Comparison of ENCODE assay signal across 13 cellular contexts in the genomic region with DNA sequence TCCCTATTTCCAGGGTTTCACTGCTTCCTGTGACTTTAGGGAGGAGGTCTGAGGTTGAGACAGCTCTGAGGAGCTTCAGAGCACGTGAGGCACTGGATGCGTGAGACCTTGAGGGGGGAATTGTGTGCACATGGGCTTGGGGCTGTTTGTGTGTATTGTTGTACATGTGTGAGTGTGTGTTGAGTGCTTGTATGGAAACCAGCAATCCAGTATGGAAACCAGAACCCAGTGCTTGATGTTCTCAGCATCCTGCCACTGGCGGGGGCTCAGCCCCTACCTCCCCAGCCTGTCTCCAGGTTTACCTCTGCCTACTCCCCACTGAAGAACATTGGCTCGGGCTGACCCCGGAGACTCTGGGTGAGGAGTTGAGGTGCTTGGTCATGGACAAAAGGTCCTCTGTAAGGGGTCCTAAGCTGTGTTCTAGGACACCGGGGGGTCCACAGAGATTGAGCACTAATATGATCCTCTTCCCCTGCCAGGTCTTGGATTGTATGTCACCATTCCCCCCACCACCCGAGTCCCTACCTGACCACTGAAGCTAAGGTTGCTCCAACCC. TPM values are rescaled to one million over a fixed set of nuclear protein-coding genes. Genes with fewer than 3 reads are reported as not detected.
"Had no signal": no experiment of that assay in that cellular context is flagged by ENCODE, and none has a peak within 500 bp of the region (broad histone marks: within the 10 kb centered on the region; RNA-seq: fewer than 3 reads in every experiment).

No MANE protein-coding gene starts in this region.

- H3K4me3 ChIP-seq: SJCRH30 had no signal

- H3K36me3 Mint-ChIP-seq: activated naive CD4-positive, alpha-beta T cell treated with anti-CD3 and anti-CD28 coated beads, Interleukin-2, amount 10 ng/mL, durations not matched to agents 7 days and 5 days; memory B cell; naive thymus-derived CD8-positive, alpha-beta T cell had no signal

- H3K27me3 ChIP-seq: SJCRH30 had no signal

- H3K9me3 Mint-ChIP-seq: stimulated activated naive CD8-positive, alpha-beta T cell treated with anti-CD3 and anti-CD28 coated beads, Interleukin-15, Interleukin-2, amounts not matched to agents 100 ng/mL and 50 ng/mL, for 24 hours had no signal

- H3K4me3 Mint-ChIP-seq: activated naive CD4-positive, alpha-beta T cell treated with anti-CD3 and anti-CD28 coated beads, Interleukin-2, amount 10 ng/mL, durations not matched to agents 7 days and 5 days; memory B cell; naive thymus-derived CD8-positive, alpha-beta T cell; stimulated activated naive CD8-positive, alpha-beta T cell treated with anti-CD3 and anti-CD28 coated beads, Interleukin-15, Interleukin-2, amounts not matched to agents 100 ng/mL and 50 ng/mL, for 24 hours had no signal

- DNase-seq: activated CD4-positive, alpha-beta T cell treated with anti-CD3 and anti-CD28 coated beads for 4 hours; activated naive CD4-positive, alpha-beta T cell treated with anti-CD3 and anti-CD28 coated beads, Interleukin-2, amount 10 ng/mL, durations not matched to agents 7 days and 5 days; left cardiac atrium; SJCRH30; small intestine; T-helper 2 cell had no signal

- H3K4me1 ChIP-seq: SJCRH30 had no signal

- H3K27ac Mint-ChIP-seq: activated naive CD4-positive, alpha-beta T cell treated with anti-CD3 and anti-CD28 coated beads, Interleukin-2, amount 10 ng/mL, durations not matched to agents 7 days and 5 days; memory B cell; naive thymus-derived CD8-positive, alpha-beta T cell; stimulated activated naive CD8-positive, alpha-beta T cell treated with anti-CD3 and anti-CD28 coated beads, Interleukin-15, Interleukin-2, amounts not matched to agents 100 ng/mL and 50 ng/mL, for 24 hours had no signal

- H3K9me3 ChIP-seq: SJCRH30 had no signal

- H3K4me1 Mint-ChIP-seq: activated naive CD4-positive, alpha-beta T cell treated with anti-CD3 and anti-CD28 coated beads, Interleukin-2, amount 10 ng/mL, durations not matched to agents 7 days and 5 days had no signal

- H3K27ac ChIP-seq: SJCRH30 had no signal

- ATAC-seq: naive thymus-derived CD8-positive, alpha-beta T cell had no signal

- FAIRE-seq: astrocyte, bronchial epithelial cell, small intestine had no signal

RNA-seq across cellular contexts. Expression of a gene that starts 20.8 kb away (rescaled TPM):
- total RNA-seq: glomerular endothelial cell; naive thymus-derived CD8-positive, alpha-beta T cell; urinary bladder had no signal
- polyA plus RNA-seq: naive thymus-derived CD8-positive, alpha-beta T cell had no signal
